In genomic region chr12:71639341-71639760, GRCh38 we compare ENCODE assay signal across 8 cellular contexts. TPM values are rescaled to one million over a fixed set of nuclear protein-coding genes. Genes with fewer than 3 reads are reported as not detected.
DNase-seq lines count a peak whose midpoint lies in the region; ATAC-seq, FAIRE-seq and TF ChIP-seq lines count a peak whose summit lies in the region.

No MANE protein-coding gene starts in this region.

- H3K9me3 ChIP-seq in kidney (ENCODE audit: control insufficient read depth in 1 of 2, low read length in 2 of 2) (no peaks in the 10 kb centered on the region), ovary (no peaks in the 10 kb centered on the region)

- TF ChIP-seq EP300 in ovary (IDR thresholded peaks at IDR 0.05): no peak

- H3K27ac ChIP-seq in kidney (ENCODE audit: low read depth in 2 of 2, low read length in 2 of 2) (no peak overlapping the region), ovary (no peak overlapping the region)

- H3K4me1 ChIP-seq in kidney (ENCODE audit: control insufficient read depth in 1 of 2, insufficient read depth in 1 of 2, low read depth in 1 of 2, low read length in 2 of 2): no peaks in the 10 kb centered on the region
- no peaks in the 10 kb centered on the region for H3K4me1 ChIP-seq in ovary (ENCODE audit: insufficient read depth)

- TF ChIP-seq CTCF in kidney (IDR thresholded peaks at IDR 0.05; ENCODE audit: borderline replicate concordance, extremely low read depth, insufficient read depth) (peak; percentile 7), ovary (IDR thresholded peaks at IDR 0.05) (no peak)

- H3K36me3 ChIP-seq in kidney (ENCODE audit: control insufficient read depth in 1 of 2, insufficient read depth in 2 of 2, low read length in 2 of 2): peaks cover 16 to 39% of the 10 kb centered on the region in 2 donors
- no peaks in the 10 kb centered on the region for H3K36me3 ChIP-seq in ovary

- WGBS in ovary, 3 donors: 76 to 88% (median 85%) methylated on average over 2 of the region's 2 CpGs

- no peak for TF ChIP-seq POLR2A in ovary (IDR thresholded peaks at IDR 0.05)

- intact Hi-C loops in kidney (cut with DNase I): no loop called here
- intact Hi-C loops in ovary (cut with DNase I): no loop called here

- no peak for FAIRE-seq in kidney (lab: Jason Lieb, UNC)

- no peak overlapping the region for H3K9ac ChIP-seq in kidney (ENCODE audit: low read length in 2 of 2)

- DNase-seq in D341Med (ENCODE audit: low spot score) (peak; percentile 12), RPMI8226 (peak; percentile 24), kidney (no peak), amniotic stem cell (lab: John Stamatoyannopoulos, UW) (no peak), ovary (no peak)

- H3K27me3 ChIP-seq in ovary: no peaks in the 10 kb centered on the region

- H3K4me3 ChIP-seq in kidney (ENCODE audit: low read length in 2 of 2) (no peak overlapping the region), ovary (no peak overlapping the region)

- peak; percentile 51 for ATAC-seq in GM21515 (IDR thresholded peaks at IDR 0.05; ENCODE audit: unreplicated experiment)
- ATAC-seq in GM18517 (IDR thresholded peaks at IDR 0.05; ENCODE audit: unreplicated experiment): no peak
- ATAC-seq in GM21526 (IDR thresholded peaks at IDR 0.05; ENCODE audit: low FRiP score, unreplicated experiment): no peak

RNA-seq across cellular contexts. Expression of gene ZFC3H1, which starts 24.3 kb away (rescaled TPM):
- total RNA-seq in kidney: 42.4 TPM
- polyA plus RNA-seq in kidney (ENCODE audit: insufficient read depth, low read depth, low replicate concordance): 11.2 TPM
- total RNA-seq in ovary: 10 to 100 TPM; 30.1 to 51.0 (median 42.5) TPM
- polyA plus RNA-seq in ovary: 10 to 100 TPM; 17.5 to 28.9 TPM

RNA-seq across cellular contexts. Expression of gene THAP2, which starts 24.8 kb away (rescaled TPM):
- total RNA-seq in kidney (3.2 TPM), ovary (1 to 10 TPM; 4.0 to 7.5 (median 5.9) TPM)
- polyA plus RNA-seq in kidney (ENCODE audit: insufficient read depth, low read depth, low replicate concordance) (5.0 TPM), ovary (1 to 10 TPM; 3.6 to 5.7 TPM)

RNA-seq across cellular contexts. Expression of gene TMEM19, which starts 46.5 kb away (rescaled TPM):
- 35.6 TPM for total RNA-seq in kidney
- polyA plus RNA-seq in kidney (ENCODE audit: insufficient read depth, low read depth, low replicate concordance): 14.9 TPM
- 10 to 100 TPM in 5 of 7 donors, 1 to 10 TPM in 2; 3.9 to 16.1 (median 11.2) TPM for total RNA-seq in ovary
- polyA plus RNA-seq in ovary: 10 to 100 TPM in 1 of 2 donors, 1 to 10 TPM in 1; 5.0 to 11.5 TPM

Comparison
In these comparisons a context has a peak if more than half of its experiments do, and no peak if none do; other contexts are left out.
1. DNase-seq: peak in D341Med (single experiment) and RPMI8226 (single experiment); none in kidney (single experiment), amniotic stem cell (single experiment) and ovary (0 of 5).